Comparison of ENCODE assay signal across 12 cellular contexts in genomic region chr19:13766095-13766481, GRCh38. TPM values are rescaled to one million over a fixed set of nuclear protein-coding genes. Genes with fewer than 3 reads are reported as not detected.
DNase-seq lines count a peak whose midpoint lies in the region; ATAC-seq and TF ChIP-seq lines count a peak whose summit lies in the region.
"Had no signal": no experiment of that assay in that cellular context is flagged by ENCODE, and none has a peak within 500 bp of the region (broad histone marks: within the 10 kb centered on the region; RNA-seq: fewer than 3 reads in every experiment).

No MANE protein-coding gene starts in this region.

- H3F3A ChIP-seq in GM23248 (ENCODE audit: insufficient read depth) = no peaks in the 10 kb centered on the region

- no peak overlapping the region for H2AFZ ChIP-seq in GM23248

- no peaks in the 10 kb centered on the region for H3K9me2 ChIP-seq in GM23248 (ENCODE audit: insufficient read depth)

- H3K36me3 Mint-ChIP-seq in activated naive CD8-positive, alpha-beta T cell treated with anti-CD3 and anti-CD28 coated beads, Interleukin-2, amount 50 U/mL, for 24 hours (ENCODE audit: low read depth) = peaks cover 13% of the 10 kb centered on the region
- H3K36me3 Mint-ChIP-seq in nephron progenitor cell (ENCODE audit: low read depth) = peaks cover 32% of the 10 kb centered on the region

- H3K9me3 ChIP-seq in BLaER1 treated with 17β-estradiol and CSF1 and Interleukin-3, amounts not matched to agents 10 nM and 100 nM (replicated peaks in 1 of 11) = no peaks in the 10 kb centered on the region
- H3K9me3 ChIP-seq in GM23248 (ENCODE audit: low read depth) = no peaks in the 10 kb centered on the region
- no peaks in the 10 kb centered on the region for H3K9me3 ChIP-seq in tibial nerve
- H3K9me3 ChIP-seq: prostate gland had no signal

- TF ChIP-seq CTCF in nephron progenitor cell (IDR thresholded peaks at IDR 0.05) = no peak
- TF ChIP-seq CTCF in tibial nerve (IDR thresholded peaks at IDR 0.05) = no peak

- H3K9me3 Mint-ChIP-seq in activated naive CD8-positive, alpha-beta T cell treated with anti-CD3 and anti-CD28 coated beads, Interleukin-2, amount 50 U/mL, for 24 hours = no peaks in the 10 kb centered on the region
- H3K9me3 Mint-ChIP-seq in nephron progenitor cell = no peaks in the 10 kb centered on the region
- H3K9me3 Mint-ChIP-seq: CD14-positive monocyte had no signal

- no peak overlapping the region for H3K27ac Mint-ChIP-seq in activated naive CD8-positive, alpha-beta T cell treated with anti-CD3 and anti-CD28 coated beads, Interleukin-2, amount 50 U/mL, for 24 hours
- H3K27ac Mint-ChIP-seq in nephron progenitor cell = no peak overlapping the region

- TF ChIP-seq POLR2A in tibial nerve (IDR thresholded peaks at IDR 0.05) = no peak

- peaks cover 14% of the 10 kb centered on the region for H3K4me1 Mint-ChIP-seq in activated naive CD8-positive, alpha-beta T cell treated with anti-CD3 and anti-CD28 coated beads, Interleukin-2, amount 50 U/mL, for 24 hours
- H3K4me1 Mint-ChIP-seq in nephron progenitor cell = peaks cover 8% of the 10 kb centered on the region

- H3K27ac ChIP-seq in BLaER1 treated with 17β-estradiol and CSF1 and Interleukin-3, amounts not matched to agents 10 nM and 100 nM = 0 out of 22 replicates have a peak overlapping the region, but pooled peaks of 1 of the 11 experiments have one; percentile 11
- H3K27ac ChIP-seq in GM23248 (no peak overlapping the region), tibial nerve (peak overlapping the region in 1 of 4 donors; percentile 86)

- peak overlapping the region in 3 of 11 experiments; percentile 34 to 83 (median 78); a peak in 2 of 22 replicates for H3K9ac ChIP-seq in BLaER1 treated with 17β-estradiol and CSF1 and Interleukin-3, amounts not matched to agents 10 nM and 100 nM
- peak overlapping the region; percentile 76; the same call in 1 of the 2 replicates for H3K9ac ChIP-seq in GM23248

- in situ Hi-C loops in GM23248 (cut with MboI) = no loop called here

- no peaks in the 10 kb centered on the region for H3K27me3 ChIP-seq in BLaER1 treated with 17β-estradiol and CSF1 and Interleukin-3, amounts not matched to agents 10 nM and 100 nM
- H3K27me3 ChIP-seq in GM23248 (replicated peaks; ENCODE audit: insufficient read depth) = no peaks in the 10 kb centered on the region
- H3K27me3 ChIP-seq in tibial nerve = no peaks in the 10 kb centered on the region

- WGBS in GM23248 (ENCODE audit: low coverage in 1 of 2, low lambda C conversion rate in 2 of 2, missing lambda C conversion rate in 2 of 2), 2 experiments = 91 to 94% methylated on average over 3 of the region's 3 CpGs
- 93 to 97% methylated on average over 3 of the region's 3 CpGs for WGBS in tibial nerve, 2 donors

- H3K4me1 ChIP-seq in BLaER1 treated with 17β-estradiol and CSF1 and Interleukin-3, amounts not matched to agents 10 nM and 100 nM = peaks cover 11 to 24% (median 17%) of the 10 kb centered on the region in 10 experiments; a peak in 19 of 20 replicates
- H3K4me1 ChIP-seq in GM23248 (ENCODE audit: insufficient read depth) = 0 out of 2 replicates have a peak, but pooled peaks cover 5% of the 10 kb centered on the region
- H3K4me1 ChIP-seq in tibial nerve = peaks cover 0 to 24% (median 9%) of the 10 kb centered on the region in 4 donors

- no peak for ATAC-seq in activated naive CD8-positive, alpha-beta T cell treated with anti-CD3 and anti-CD28 coated beads, Interleukin-2, amount 50 U/mL, for 24 hours
- ATAC-seq in GM21526 (IDR thresholded peaks at IDR 0.05; ENCODE audit: low FRiP score, unreplicated experiment) = no peak
- ATAC-seq: activated CD4-positive, CD25-positive, alpha-beta regulatory T cell treated with anti-CD3 and anti-CD28 coated beads, Interleukin-2, amount 50 U/mL, for 24 hours had no signal

- H4K20me1 ChIP-seq in BLaER1 treated with 17β-estradiol and CSF1 and Interleukin-3, amounts not matched to agents 10 nM and 100 nM = peaks cover 0 to 19% (median 12%) of the 10 kb centered on the region in 11 experiments; a peak in 8 of 22 replicates
- H4K20me1 ChIP-seq in GM23248 (ENCODE audit: insufficient read depth) = no peaks in the 10 kb centered on the region

- peaks cover 20% of the 10 kb centered on the region for H3K79me2 ChIP-seq in GM23248 (ENCODE audit: insufficient read depth)

- no peaks in the 10 kb centered on the region for H3K27me3 Mint-ChIP-seq in activated naive CD8-positive, alpha-beta T cell treated with anti-CD3 and anti-CD28 coated beads, Interleukin-2, amount 50 U/mL, for 24 hours
- H3K27me3 Mint-ChIP-seq in nephron progenitor cell (ENCODE audit: low read depth, poor library complexity) = peaks cover 3% of the 10 kb centered on the region

- peak overlapping the region in 9 of 11 experiments; percentile 83 to 98 (median 96); a peak in 14 of 22 replicates for H3K4me2 ChIP-seq in BLaER1 treated with 17β-estradiol and CSF1 and Interleukin-3, amounts not matched to agents 10 nM and 100 nM
- peak overlapping the region; percentile 71 for H3K4me2 ChIP-seq in GM23248 (ENCODE audit: unreplicated experiment)

- TF ChIP-seq EP300 in tibial nerve (IDR thresholded peaks at IDR 0.05) = no peak

- DNase-seq in GM23248 (no peak), nephron progenitor cell (no peak), tibial nerve (ENCODE audit: low spot score in 2 of 2) (no peak), NCI-H1930 (lab: John Stamatoyannopoulos, UW) (no peak), NCI-H1105 (lab: John Stamatoyannopoulos, UW) (no peak)
- DNase-seq in activated naive CD8-positive, alpha-beta T cell treated with anti-CD3 and anti-CD28 coated beads, Interleukin-2, amount 50 U/mL, for 24 hours = no peak
- DNase-seq: NCI-H2227 treated with DMSO at 0.1 percent for 48 hours had no signal

- peak overlapping the region; percentile 81 for H3K4me3 Mint-ChIP-seq in activated naive CD8-positive, alpha-beta T cell treated with anti-CD3 and anti-CD28 coated beads, Interleukin-2, amount 50 U/mL, for 24 hours
- peak overlapping the region; percentile 29 for H3K4me3 Mint-ChIP-seq in nephron progenitor cell

- peak overlapping the region in 1 of 10 experiments; percentile 76; a peak in 2 of 20 replicates for H3K4me3 ChIP-seq in BLaER1 treated with 17β-estradiol and CSF1 and Interleukin-3, amounts not matched to agents 10 nM and 100 nM
- no peak overlapping the region for H3K4me3 ChIP-seq in GM23248
- H3K4me3 ChIP-seq in tibial nerve = no peak overlapping the region

- peaks cover 47 to 61% (median 53%) of the 10 kb centered on the region in 11 experiments for H3K36me3 ChIP-seq in BLaER1 treated with 17β-estradiol and CSF1 and Interleukin-3, amounts not matched to agents 10 nM and 100 nM
- H3K36me3 ChIP-seq in GM23248 (ENCODE audit: low read depth) (no peaks in the 10 kb centered on the region), tibial nerve (peaks cover 5 to 63% (median 36%) of the 10 kb centered on the region in 3 donors)

RNA-seq across cellular contexts. Expression of gene MRI1, which starts 1.8 kb away (rescaled TPM):
- total RNA-seq in GM23248 (2014; rRNA removed; shearing (Covaris generic)) = 39.7 and 60.6 TPM in 2 replicates
- polyA plus RNA-seq in GM23248 (2016; fragmentation: Nextera tagmentation; extraction: Ambion mirVana) = 14.3 and 16.5 TPM in 2 replicates
- 100 to 1,000 TPM in 2 of 4 donors, 10 to 100 TPM in 2; 52.4 to 167 (median 94.4) TPM for total RNA-seq in tibial nerve

RNA-seq across cellular contexts. Expression of gene C19orf53, which starts 8.2 kb away (rescaled TPM):
- 115 and 122 TPM in 2 replicates for total RNA-seq in GM23248 (2014; rRNA removed; shearing (Covaris generic))
- polyA plus RNA-seq in GM23248 (2016; fragmentation: Nextera tagmentation; extraction: Ambion mirVana) = 309 TPM in 2 replicates
- 100 to 1,000 TPM; 187 to 290 (median 235) TPM for total RNA-seq in tibial nerve

RNA-seq across cellular contexts. Expression of gene ZSWIM4, which starts 29.2 kb away (rescaled TPM):
- 2.9 and 3.0 TPM in 2 replicates for total RNA-seq in GM23248 (2014; rRNA removed; shearing (Covaris generic))
- 0.35 and 0.81 TPM in 2 replicates for polyA plus RNA-seq in GM23248 (2016; fragmentation: Nextera tagmentation; extraction: Ambion mirVana)
- 10 to 100 TPM in 1 of 4 donors, 1 to 10 TPM in 3; 2.8 to 19.8 (median 4.0) TPM for total RNA-seq in tibial nerve
